In the genomic region with DNA sequence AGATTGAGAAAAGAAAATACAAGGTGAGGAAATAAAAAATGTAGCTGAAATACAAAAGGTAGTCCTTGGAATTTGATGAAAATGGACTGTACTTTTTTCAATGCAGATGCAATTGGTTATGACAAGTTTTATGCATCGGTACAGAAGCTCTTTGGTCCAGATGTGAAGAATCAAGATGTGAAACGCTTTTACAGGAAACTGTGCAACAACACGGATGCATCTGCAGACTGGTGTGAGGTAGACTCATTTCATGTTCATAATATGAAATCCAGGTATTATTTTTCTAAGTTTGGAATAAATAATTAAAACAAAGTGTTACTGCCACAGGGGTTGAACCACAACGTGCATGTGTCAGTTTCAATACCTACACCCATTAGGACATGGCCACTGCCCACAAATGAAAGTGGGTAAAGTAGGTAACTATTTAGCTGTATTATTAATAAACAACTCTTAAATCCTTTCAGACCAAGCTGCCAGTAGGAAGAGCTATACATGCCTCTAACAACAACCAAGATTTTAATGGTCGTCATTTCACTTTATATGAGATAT, we compare ENCODE assay signal across 12 cellular contexts. TPM values are rescaled to one million over a fixed set of nuclear protein-coding genes. Genes with fewer than 3 reads are reported as not detected.
"Had no signal": no experiment of that assay in that cellular context is flagged by ENCODE, and none has a peak within 500 bp of the region (broad histone marks: within the 10 kb centered on the region; RNA-seq: fewer than 3 reads in every experiment).

No MANE protein-coding gene starts in this region.

- H3K4me1 Mint-ChIP-seq: IgD-negative memory B cell had no signal

- H3K4me3 ChIP-seq: GM23248, HAP-1 had no signal

- H3K36me3 ChIP-seq: HAP-1 had no signal

- H3K27ac Mint-ChIP-seq: HFFc6, IgD-negative memory B cell had no signal

- H3K9me3 Mint-ChIP-seq: HFFc6, IgD-negative memory B cell had no signal

- DNase-seq: GM23248, GOT3, H7, HFFc6, KBM-7 had no signal

- H3K27ac ChIP-seq: GM23248, HL-60 had no signal

- H3K9ac ChIP-seq: GM23248 had no signal

- H2AFZ ChIP-seq: GM23248 had no signal

- ATAC-seq: HCT116, HepG2 had no signal

- H3K4me3 Mint-ChIP-seq: HFFc6, IgD-negative memory B cell had no signal

- H3K9me3 ChIP-seq: HAP-1 had no signal

RNA-seq across cellular contexts. Expression of a gene that starts 8.4 kb away (rescaled TPM):
- total RNA-seq: GM23248, H4, H7, HepG2, HFFc6, HT1080 had no signal
